ENCODE assay signal across 19 cellular contexts in the genomic region with DNA sequence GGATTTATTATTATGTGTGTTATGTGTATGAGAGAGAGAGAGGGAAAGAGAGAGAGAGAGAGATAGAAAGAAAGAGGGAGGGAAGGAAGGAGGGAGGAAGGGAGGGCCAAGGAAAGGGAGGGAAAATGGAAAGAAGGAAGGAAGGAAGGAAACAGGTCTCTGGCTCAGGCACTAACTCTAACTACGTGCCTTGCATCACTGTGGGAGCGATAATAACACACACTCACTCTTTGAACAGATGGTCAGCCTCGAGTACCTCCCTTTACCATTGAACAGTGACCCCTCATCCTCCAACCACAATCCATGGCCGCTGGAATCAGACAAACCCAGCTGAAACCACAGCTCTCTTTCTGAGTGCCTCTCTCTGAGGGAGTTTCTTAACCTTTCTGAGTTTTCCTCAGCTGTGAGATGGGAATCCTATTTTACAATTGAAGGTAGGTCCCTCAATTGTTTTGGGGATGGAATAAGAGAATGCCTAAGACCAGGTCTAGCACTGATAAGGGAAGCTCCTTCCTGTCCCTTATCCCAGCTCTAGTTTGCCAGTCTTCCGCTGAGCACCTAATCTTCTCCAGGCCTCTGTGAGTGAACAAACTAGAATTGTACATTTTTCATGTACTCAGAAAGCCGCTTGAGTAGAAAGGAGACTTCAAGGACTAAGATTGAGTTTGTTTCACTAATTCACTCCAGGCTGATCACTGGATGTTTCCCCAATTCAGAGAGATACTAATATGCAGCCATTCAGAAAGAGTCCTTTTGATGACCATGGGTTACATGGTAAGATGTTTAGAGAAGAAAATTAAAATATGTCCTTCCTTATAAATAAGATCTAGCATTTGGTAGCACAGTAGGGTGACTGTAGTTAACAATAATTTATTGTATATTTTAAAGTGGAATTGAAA.
DNase-seq lines count a peak whose midpoint lies in the region; FAIRE-seq and TF ChIP-seq lines count a peak whose summit lies in the region.
"Had no signal": no experiment of that assay in that cellular context is flagged by ENCODE, and none has a peak within 500 bp of the region (broad histone marks: within the 10 kb centered on the region; RNA-seq: fewer than 3 reads in every experiment).

No MANE protein-coding gene starts in this region.

- peak overlapping the region; percentile 97 for H3K27ac ChIP-seq in VCaP
- H3K27ac ChIP-seq: RWPE1, suprapubic skin had no signal

- no peak for TF ChIP-seq CTCF in VCaP (conservative IDR thresholded peaks at IDR 0.05)

- peak; percentile 63 to 85 for DNase-seq in NCI-H524 (lab: John Stamatoyannopoulos, UW)
- DNase-seq in fibroblast of peridontal ligament (ENCODE audit: extremely low read depth) = peak; percentile 32
- peak; percentile 25 for DNase-seq in superior temporal gyrus (ENCODE audit: extremely low spot score)
- DNase-seq in urothelium cell line (ENCODE audit: low spot score) = no peak
- no peak for DNase-seq in foreskin melanocyte
- DNase-seq in NCI-H1092 (lab: John Stamatoyannopoulos, UW) = no peak
- DNase-seq: activated CD8-positive, alpha-beta memory T cell treated with anti-CD3 and anti-CD28 coated beads, Interleukin-2, amount 50 U/mL, for 48 hours; activated naive CD4-positive, alpha-beta T cell treated with anti-CD3 and anti-CD28 coated beads for 36 hours; C1 segment of cervical spinal cord; DND-41; effector CD8-positive, alpha-beta T cell; left ventricle myocardium inferior; naive thymus-derived CD4-positive, alpha-beta T cell; NCI-H187 treated with DMSO at 0.1 percent for 48 hours; NCI-H748 treated with DMSO at 0.1 percent for 48 hours; T-cell had no signal

- FAIRE-seq in urothelium cell line (lab: Jason Lieb, UNC) = no peak

Comparison
In these comparisons a context has a peak if more than half of its experiments do, and no peak if none do; other contexts are left out.
1. DNase-seq: peak in NCI-H524 (2 of 2), fibroblast of peridontal ligament (single experiment) and superior temporal gyrus (single experiment); none in urothelium cell line (single experiment), foreskin melanocyte (single experiment) and NCI-H1092 (single experiment).